Comparison of ENCODE assay signal across 17 cellular contexts in the genomic region with DNA sequence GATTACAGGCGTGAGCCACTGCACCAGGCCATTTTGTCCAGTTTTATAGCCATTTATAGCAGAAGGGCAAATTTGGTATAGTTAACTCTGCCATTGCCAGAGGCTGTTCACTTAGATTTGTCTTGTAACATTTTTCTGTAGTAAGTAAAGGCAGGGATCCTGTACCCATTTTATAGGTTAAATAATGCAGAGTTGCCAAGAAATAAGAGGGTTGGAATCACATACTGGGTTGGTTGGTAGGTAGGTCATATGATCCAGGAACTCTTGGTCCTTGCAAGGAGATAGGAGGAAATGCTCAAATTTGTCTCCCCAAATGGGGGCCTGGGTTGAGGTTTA.
DNase-seq lines count a peak whose midpoint lies in the region; ATAC-seq and TF ChIP-seq lines count a peak whose summit lies in the region.
"Had no signal": no experiment of that assay in that cellular context is flagged by ENCODE, and none has a peak within 500 bp of the region (broad histone marks: within the 10 kb centered on the region; RNA-seq: fewer than 3 reads in every experiment).

No MANE protein-coding gene starts in this region.

- peaks cover 16 to 20% of the 10 kb centered on the region in 2 donors for H3K36me3 Mint-ChIP-seq in CD4-positive, alpha-beta memory T cell
- peaks cover 6% of the 10 kb centered on the region for H3K36me3 Mint-ChIP-seq in T-helper 17 cell (ENCODE audit: low read depth)
- H3K36me3 Mint-ChIP-seq in progenitor cell of endocrine pancreas (ENCODE audit: insufficient read depth): no peaks in the 10 kb centered on the region

- CTCF ChIA-PET in CD4-positive, alpha-beta memory T cell (lab: Charles Lee; ENCODE audit: partially characterized antibody): no interaction called here

- peaks cover 22% of the 10 kb centered on the region for H3K36me3 ChIP-seq in BLaER1
- H3K36me3 ChIP-seq in CD4-positive, alpha-beta memory T cell (ENCODE audit: insufficient read depth, low read length): no peaks in the 10 kb centered on the region

- no peak for TF ChIP-seq CTCF in progenitor cell of endocrine pancreas (IDR thresholded peaks at IDR 0.05; ENCODE audit: unreplicated experiment)

- H3K9ac ChIP-seq in BLaER1: no peak overlapping the region
- H3K9ac ChIP-seq: KMS-11 had no signal

- intact Hi-C loops in CD4-positive, alpha-beta memory T cell (cut with micrococcal nuclease): no loop called here

- ATAC-seq in T-helper 17 cell: no peak
- no peak for ATAC-seq in HG02870 (IDR thresholded peaks at IDR 0.05; ENCODE audit: unreplicated experiment)

- H3K4me1 Mint-ChIP-seq in CD4-positive, alpha-beta memory T cell: peaks cover 5 to 17% (median 8%) of the 10 kb centered on the region in 4 donors
- H3K4me1 Mint-ChIP-seq in T-helper 17 cell: peaks cover 10% of the 10 kb centered on the region
- peaks cover 3% of the 10 kb centered on the region for H3K4me1 Mint-ChIP-seq in progenitor cell of endocrine pancreas (ENCODE audit: low read depth)

- no peak overlapping the region for H3K4me3 ChIP-seq in BLaER1
- no peak overlapping the region for H3K4me3 ChIP-seq in CD4-positive, alpha-beta memory T cell (ENCODE audit: low read length in 2 of 2)
- H3K4me3 ChIP-seq: GM12878, GM23338 had no signal

- H3K9me3 ChIP-seq in BLaER1 (no peaks in the 10 kb centered on the region), T-helper 17 cell (ENCODE audit: control insufficient read depth, low read length, poor library complexity, severe bottlenecking) (no peaks in the 10 kb centered on the region)
- no peaks in the 10 kb centered on the region for H3K9me3 ChIP-seq in CD4-positive, alpha-beta memory T cell (ENCODE audit: control insufficient read depth in 1 of 2, low read length in 2 of 2)

- 0 out of 2 replicates have a peak, but pooled peaks cover 7% of the 10 kb centered on the region for H4K20me1 ChIP-seq in BLaER1

- peak overlapping the region; percentile 11; the same call in 1 of the 2 replicates for H3K4me2 ChIP-seq in BLaER1
- H3K4me2 ChIP-seq: GM23338, KMS-11 had no signal

- no peak overlapping the region for H3K4me3 Mint-ChIP-seq in CD4-positive, alpha-beta memory T cell
- no peak overlapping the region for H3K4me3 Mint-ChIP-seq in T-helper 17 cell
- H3K4me3 Mint-ChIP-seq in progenitor cell of endocrine pancreas (ENCODE audit: low read depth): no peak overlapping the region
- H3K4me3 Mint-ChIP-seq: CD14-positive monocyte; CD8-positive, alpha-beta memory T cell; GM23338; HFFc6 had no signal

- no peaks in the 10 kb centered on the region for H3K27me3 ChIP-seq in BLaER1
- no peaks in the 10 kb centered on the region for H3K27me3 ChIP-seq in CD4-positive, alpha-beta memory T cell (ENCODE audit: insufficient read depth, low read length)

- no peak for DNase-seq in CD4-positive, alpha-beta memory T cell
- DNase-seq in T-helper 17 cell: no peak
- DNase-seq in progenitor cell of endocrine pancreas (ENCODE audit: low spot score, unreplicated experiment): no peak
- DNase-seq in H4 (ENCODE audit: low spot score): no peak
- no peak for DNase-seq in NCI-H1092 (lab: John Stamatoyannopoulos, UW)
- DNase-seq in NCI-H82 treated with DMSO at 0.1 percent for 48 hours (lab: John Stamatoyannopoulos, UW; ENCODE audit: unreplicated experiment): no peak
- DNase-seq: DMS 273 treated with DMSO at 0.1 percent for 48 hours, EL, H7, HFFc6 had no signal

- POLR2A ChIA-PET in CD4-positive, alpha-beta memory T cell (lab: Charles Lee; ENCODE audit: partially characterized antibody): no interaction called here

- H3K27me3 Mint-ChIP-seq in CD4-positive, alpha-beta memory T cell: no peaks in the 10 kb centered on the region
- no peaks in the 10 kb centered on the region for H3K27me3 Mint-ChIP-seq in T-helper 17 cell
- no peaks in the 10 kb centered on the region for H3K27me3 Mint-ChIP-seq in progenitor cell of endocrine pancreas
- H3K27me3 Mint-ChIP-seq: CD8-positive, alpha-beta memory T cell had no signal

- H3K4me1 ChIP-seq in BLaER1: peaks cover 74% of the 10 kb centered on the region
- no peaks in the 10 kb centered on the region for H3K4me1 ChIP-seq in CD4-positive, alpha-beta memory T cell (ENCODE audit: insufficient read depth, low read length)

- H3K27ac Mint-ChIP-seq in CD4-positive, alpha-beta memory T cell: peak overlapping the region in 4 of 7 donors; percentile 24 to 76 (median 44)
- peak overlapping the region; percentile 69 for H3K27ac Mint-ChIP-seq in T-helper 17 cell
- peak overlapping the region; percentile 1 for H3K27ac Mint-ChIP-seq in progenitor cell of endocrine pancreas
- H3K27ac Mint-ChIP-seq: GM23338, HFFc6 had no signal

- H3K9me3 Mint-ChIP-seq in CD4-positive, alpha-beta memory T cell: no peaks in the 10 kb centered on the region
- H3K9me3 Mint-ChIP-seq in progenitor cell of endocrine pancreas (ENCODE audit: low read depth): no peaks in the 10 kb centered on the region
- H3K9me3 Mint-ChIP-seq: CD8-positive, alpha-beta memory T cell; GM23338; HFFc6 had no signal

- H3K27ac ChIP-seq in BLaER1: no peak overlapping the region
- no peak overlapping the region for H3K27ac ChIP-seq in CD4-positive, alpha-beta memory T cell (ENCODE audit: low read depth, low read length)
- H3K27ac ChIP-seq: KMS-11 had no signal

Comparison
In these comparisons a context has a peak if more than half of its experiments do, and no peak if none do; other contexts are left out.
1. H3K27ac Mint-ChIP-seq: peak in every context shown above with its lines; median percentile 69 in T-helper 17 cell; 44 in CD4-positive, alpha-beta memory T cell; 1 in progenitor cell of endocrine pancreas.